ENCODE assay signal across 8 cellular contexts in the genomic region with DNA sequence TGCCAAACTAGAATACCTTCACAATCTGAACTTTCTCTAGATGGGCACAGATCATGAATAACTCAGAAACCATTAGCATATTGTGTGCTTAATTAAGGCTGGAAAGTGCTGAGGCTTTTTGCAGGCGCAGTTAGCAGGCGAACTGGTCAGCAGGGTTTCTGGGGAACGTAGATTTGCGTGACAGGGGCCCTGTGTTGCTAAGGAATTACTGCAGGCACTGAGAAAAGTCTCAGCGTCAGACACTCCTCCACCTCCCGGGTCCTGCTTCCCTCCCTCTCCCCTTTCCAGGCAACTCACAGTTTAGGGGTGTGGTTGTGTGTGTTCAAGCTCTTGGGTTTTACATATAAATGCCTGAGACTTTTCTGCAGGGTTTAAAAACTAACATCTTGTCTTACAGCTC. TPM values are rescaled to one million over a fixed set of nuclear protein-coding genes. Genes with fewer than 3 reads are reported as not detected.
DNase-seq lines count a peak whose midpoint lies in the region; ATAC-seq and TF ChIP-seq lines count a peak whose summit lies in the region.

No MANE protein-coding gene starts in this region.

- H3K79me2 ChIP-seq in fibroblast of lung (ENCODE audit: control insufficient read depth, insufficient read depth, low read length), result peaks cover 57% of the 10 kb centered on the region
- no peaks in the 10 kb centered on the region for H3K79me2 ChIP-seq in parathyroid adenoma

- no peak overlapping the region for H2AFZ ChIP-seq in fibroblast of lung (ENCODE audit: low read length)
- H2AFZ ChIP-seq in parathyroid adenoma, result peak overlapping the region; percentile 45

- no peaks in the 10 kb centered on the region for H4K20me1 ChIP-seq in fibroblast of lung (ENCODE audit: control insufficient read depth, extremely low read depth, insufficient read depth, low read length)

- peaks cover 13% of the 10 kb centered on the region for H3K4me1 ChIP-seq in fibroblast of lung (ENCODE audit: control insufficient read depth, extremely low read depth, insufficient read depth, low read length)
- H3K4me1 ChIP-seq in parathyroid adenoma, result peaks cover 25% of the 10 kb centered on the region

- H3K9ac ChIP-seq in fibroblast of lung (ENCODE audit: insufficient read depth, low read length) (peak overlapping the region; percentile 58), parathyroid adenoma (no peak overlapping the region)

- peak overlapping the region; percentile 95 for H3K27ac ChIP-seq in fibroblast of lung (ENCODE audit: insufficient read depth, low read length)
- H3K27ac ChIP-seq in parathyroid adenoma, result peak overlapping the region; percentile 63

- TF ChIP-seq CTCF in GM12864 (IDR thresholded peaks at IDR 0.05; ENCODE audit: low read depth, low read length, missing control alignments) (no peak), fibroblast of lung (conservative IDR thresholded peaks at IDR 0.05 in 1 of 2, IDR thresholded peaks at IDR 0.05 in 1 of 2; ENCODE audit: low read depth in 1 of 2, low read length in 2 of 2) (no peak), parathyroid adenoma (IDR thresholded peaks at IDR 0.05) (no peak)

- peak overlapping the region; percentile 73 for H3K4me2 ChIP-seq in fibroblast of lung (ENCODE audit: extremely low read depth, insufficient read depth, low read length)
- H3K4me2 ChIP-seq in parathyroid adenoma (ENCODE audit: low read length), result peak overlapping the region; percentile 49

- H3K9me3 ChIP-seq in fibroblast of lung (ENCODE audit: control insufficient read depth, insufficient read depth, low read depth, low read length) (no peaks in the 10 kb centered on the region), parathyroid adenoma (ENCODE audit: control insufficient read depth, low read length) (no peaks in the 10 kb centered on the region)

- H3K4me3 ChIP-seq in GM12864 (ENCODE audit: low read depth, low read length) (peak overlapping the region; percentile 53), fibroblast of lung (replicated peaks in 1 of 4; ENCODE audit: control extremely low read depth in 1 of 4, insufficient read depth in 1 of 4, low read depth in 3 of 4, low read length in 4 of 4) (peak overlapping the region; percentile 28 to 92 (median 66)), parathyroid adenoma (ENCODE audit: low read depth, low read length) (no peak overlapping the region)

- no peak for ATAC-seq in GM21529 (IDR thresholded peaks at IDR 0.05; ENCODE audit: unreplicated experiment)
- ATAC-seq in GM21381 (IDR thresholded peaks at IDR 0.05; ENCODE audit: unreplicated experiment), result no peak
- no peak for ATAC-seq in HG03520 (IDR thresholded peaks at IDR 0.05; ENCODE audit: unreplicated experiment)

- DNase-seq in A172 (ENCODE audit: low spot score) (peak; percentile 64), GM12864 (ENCODE audit: low read depth) (no peak), UCSD-AML1 (lab: John Stamatoyannopoulos, UW; ENCODE audit: unreplicated experiment) (peak; percentile 38), fibroblast of lung (ENCODE audit: low read depth in 2 of 2) (peak; percentile 55 to 87)

- peaks cover 4% of the 10 kb centered on the region for H3K36me3 ChIP-seq in fibroblast of lung (ENCODE audit: control insufficient read depth, insufficient read depth, low read length)
- no peaks in the 10 kb centered on the region for H3K36me3 ChIP-seq in parathyroid adenoma (ENCODE audit: control insufficient read depth, insufficient read depth, low read length)

- H3K27me3 ChIP-seq in fibroblast of lung (ENCODE audit: control insufficient read depth, insufficient read depth, low read length), result no peaks in the 10 kb centered on the region
- no peaks in the 10 kb centered on the region for H3K27me3 ChIP-seq in parathyroid adenoma (ENCODE audit: control insufficient read depth, insufficient read depth, low read length)

RNA-seq across cellular contexts. Expression of gene MAP3K8, which starts 2.2 kb away (rescaled TPM):
- total RNA-seq in A172 (2014; rRNA removed; shearing (Covaris generic)), result 12.4 and 14.9 TPM in 2 replicates
- 15.7 and 20.0 TPM in 2 replicates for total RNA-seq in fibroblast of lung
- polyA plus RNA-seq in fibroblast of lung, result 16.9 and 52.6 TPM in 2 replicates
- 10.4 and 26.6 TPM in 2 replicates for polyA plus RNA-seq in fibroblast of lung (2012)
- polyA minus RNA-seq in fibroblast of lung (ENCODE audit: low replicate concordance), result 9.6 and 20.6 TPM in 2 replicates
